ENCODE assay signal across 1 cellular context in genomic region chr12:56839489-56840442, GRCh38.
TF ChIP-seq lines count a peak whose summit lies in the region.

No MANE protein-coding gene starts in this region.

TF ChIP-seq in HepG2, 621 proteins besides CTCF, POLR2A, EP300 and RAD21 (continued from another document):
- TF ChIP-seq ZNF318 (CRISPR knock-in tag; IDR thresholded peaks at IDR 0.05) (no peak), ATRX (CRISPR knock-in tag; IDR thresholded peaks at IDR 0.05; ENCODE audit: borderline replicate concordance) (no peak), NPAS2 (CRISPR knock-in tag; IDR thresholded peaks at IDR 0.05; ENCODE audit: borderline replicate concordance) (no peak), ZNF225 (CRISPR knock-in tag; IDR thresholded peaks at IDR 0.05) (no peak), CBX5 (CRISPR knock-in tag; IDR thresholded peaks at IDR 0.05; ENCODE audit: borderline replicate concordance) (no peak), CBX1 (IDR thresholded peaks at IDR 0.05; ENCODE audit: low read depth) (no peak), SALL1 (CRISPR knock-in tag; IDR thresholded peaks at IDR 0.05) (peak; percentile 45; the same call in 1 of the 2 replicates)
